ENCODE assay signal across 8 cellular contexts in the genomic region with DNA sequence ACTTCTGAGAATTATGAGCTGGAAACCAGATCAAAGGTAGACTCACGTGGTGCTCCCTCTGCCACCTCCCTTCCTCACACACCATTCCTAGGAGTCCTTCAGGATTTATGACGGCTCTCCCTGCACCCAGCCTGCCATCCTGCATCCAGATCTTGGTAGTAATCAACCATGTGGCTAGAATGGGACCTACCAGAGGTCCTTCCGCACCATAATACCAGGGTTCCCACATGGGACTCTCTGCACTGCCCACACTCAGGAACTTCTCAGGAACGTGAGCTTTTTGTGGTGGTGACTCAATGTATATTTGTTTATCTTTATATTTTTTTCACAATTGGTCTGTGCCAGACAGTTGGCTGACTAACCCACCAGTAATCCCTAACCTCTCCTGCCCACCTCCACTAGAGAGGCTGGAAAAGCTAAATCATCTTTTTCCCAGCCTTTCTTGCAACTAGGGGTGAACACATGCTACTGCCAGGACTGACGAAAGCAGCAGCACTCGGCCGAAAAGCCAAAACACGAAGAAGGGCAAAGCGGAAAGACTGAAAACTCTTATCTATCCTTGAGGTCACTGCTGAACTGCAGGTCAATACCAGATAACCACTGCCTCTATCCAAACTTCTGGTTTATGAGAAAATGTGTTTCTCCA.
DNase-seq lines count a peak whose midpoint lies in the region; ATAC-seq and TF ChIP-seq lines count a peak whose summit lies in the region.

No MANE protein-coding gene starts in this region.

- no peaks in the 10 kb centered on the region for H3K27me3 ChIP-seq in SJCRH30

- H3K4me1 ChIP-seq in SJCRH30, result peaks cover 8% of the 10 kb centered on the region

- no peak overlapping the region for H3K4me3 Mint-ChIP-seq in immature natural killer cell

- H3K27ac Mint-ChIP-seq in immature natural killer cell, result no peak overlapping the region

- H3K9me3 ChIP-seq in SJCRH30 (replicated peaks), result no peaks in the 10 kb centered on the region

- H3K9me3 Mint-ChIP-seq in immature natural killer cell, result no peaks in the 10 kb centered on the region

- peaks cover 2 to 4% (median 3%) of the 10 kb centered on the region in 3 donors for H3K27me3 Mint-ChIP-seq in immature natural killer cell (ENCODE audit: low read depth in 3 of 3)

- DNase-seq in activated T-cell treated with anti-CD3 and anti-CD28 coated beads for 48 hours (ENCODE audit: low read depth) (peak; percentile 24), activated T-cell treated with anti-CD3 and anti-CD28 coated beads for 4 hours (no peak), SJCRH30 (peak; percentile 41 to 56), epithelial cell of esophagus (ENCODE audit: low read depth) (peak; percentile 95), immature natural killer cell (no peak), NCI-H526 treated with DMSO at 0.1 percent for 48 hours (lab: John Stamatoyannopoulos, UW) (no peak)
- peak; percentile 43 for DNase-seq in stimulated activated CD8-positive, alpha-beta memory T cell treated with anti-CD3 and anti-CD28 coated beads, Interleukin-4, amount 100 ng/mL, for 48 hours

- no peak for TF ChIP-seq CTCF in epithelial cell of esophagus (IDR thresholded peaks at IDR 0.05; ENCODE audit: insufficient read depth, low read depth, low read length, missing control alignments)

- H3K4me3 ChIP-seq in SJCRH30 (no peak overlapping the region), epithelial cell of esophagus (ENCODE audit: low read length) (no peak overlapping the region)

- H3K27ac ChIP-seq in SJCRH30, result no peak overlapping the region

- peaks cover 0 to 3% (median 0%) of the 10 kb centered on the region in 3 donors for H3K36me3 Mint-ChIP-seq in immature natural killer cell

- ATAC-seq in HG03442 (IDR thresholded peaks at IDR 0.05; ENCODE audit: unreplicated experiment), result no peak

- no peaks in the 10 kb centered on the region for H3K36me3 ChIP-seq in SJCRH30

- H3K4me1 Mint-ChIP-seq in immature natural killer cell, result peaks cover 17 to 61% of the 10 kb centered on the region in 2 donors

Comparison
In these comparisons a context has a peak if more than half of its experiments do, and no peak if none do; other contexts are left out.
1. DNase-seq: peak in activated T-cell treated with anti-CD3 and anti-CD28 coated beads for 48 hours (single experiment), SJCRH30 (2 of 2), epithelial cell of esophagus (single experiment) and stimulated activated CD8-positive, alpha-beta memory T cell treated with anti-CD3 and anti-CD28 coated beads, Interleukin-4, amount 100 ng/mL, for 48 hours (single experiment); none in activated T-cell treated with anti-CD3 and anti-CD28 coated beads for 4 hours (single experiment), immature natural killer cell (0 of 3) and NCI-H526 treated with DMSO at 0.1 percent for 48 hours (single experiment).